8 cellular contexts compared by ENCODE assay signal in genomic region chrX:48802089-48802812, GRCh38. TPM values are rescaled to one million over a fixed set of nuclear protein-coding genes. Genes with fewer than 3 reads are reported as not detected.
DNase-seq lines count a peak whose midpoint lies in the region; ATAC-seq, FAIRE-seq and TF ChIP-seq lines count a peak whose summit lies in the region.

No MANE protein-coding gene starts in this region.

- ATAC-seq in A549 (peak; percentile 83 to 85), GM18508 (IDR thresholded peaks at IDR 0.05; ENCODE audit: insufficient read depth, unreplicated experiment) (peak; percentile 19), HG02970 (IDR thresholded peaks at IDR 0.05; ENCODE audit: low FRiP score, unreplicated experiment) (peak; percentile 31)

- BruUV-seq in MCF 10A (replicated peaks; lab: Mats Ljungman, UMichigan), result no TSS peak

- no peak for TF ChIP-seq CTCF in A549 (IDR thresholded peaks at IDR 0.05)
- no peak for TF ChIP-seq CTCF in MCF 10A (IDR thresholded peaks at IDR 0.05; ENCODE audit: unreplicated experiment)

- CTCF ChIA-PET in A549 (lab: Yijun Ruan, JAX), result interaction anchor here (0.5 to 1.6 kb wide), 4 partner anchors 36 to 90 kb away, joined by 3 to 4 read pairs (median 4); partner anchors contain the start of gene GLOD5
- CTCF ChIA-PET in MCF 10A (lab: Yijun Ruan, JAX), result interaction anchor here (0.7 kb wide), 1 partner anchor 53 kb away, joined by 3 read pairs; no protein-coding TSS in a partner anchor

- POLR2A ChIA-PET in A549 (lab: Yijun Ruan, JAX), result interaction anchor here (0.7 to 1.6 kb wide), 9 partner anchors 33 to 467 kb away, joined by 3 to 23 read pairs (median 4); partner anchors contain the start of genes OTUD5, PCSK1N, PQBP1 and RBM3
- POLR2A ChIA-PET in MCF 10A (lab: Yijun Ruan, JAX), result interaction anchor here (0.7 to 2.2 kb wide), 19 partner anchors 10 to 468 kb away, joined by 3 to 10 read pairs (median 4); partner anchors contain the start of genes OTUD5, PIM2, PQBP1 and SLC35A2

- H3K9me3 ChIP-seq in A549, result no peaks in the 10 kb centered on the region

- TF ChIP-seq POLR2A in A549 (IDR thresholded peaks at IDR 0.05; ENCODE audit: low read length), result peak; percentile 50

- H3K36me3 Mint-ChIP-seq in MCF 10A (ENCODE audit: insufficient read depth, unreplicated experiment) (peaks cover 13% of the 10 kb centered on the region), immature natural killer cell (peaks cover 0 to 6% (median 4%) of the 10 kb centered on the region in 3 donors)

- FAIRE-seq in A549 (lab: Jason Lieb, UNC), result no peak

- no peak for TF ChIP-seq EP300 in A549 (IDR thresholded peaks at IDR 0.05)

- H3K4me1 ChIP-seq in A549, result peaks cover 11% of the 10 kb centered on the region

- H3K4me2 ChIP-seq in A549, result peak overlapping the region; percentile 90

- peak overlapping the region; percentile 92 for H3K4me3 Mint-ChIP-seq in MCF 10A (ENCODE audit: unreplicated experiment)
- peak overlapping the region; percentile 93 to 96 (median 95) for H3K4me3 Mint-ChIP-seq in immature natural killer cell

- peak; percentile 86 to 91 for DNase-seq in A549 (ENCODE audit: low read depth in 1 of 2, low spot score in 1 of 2)
- DNase-seq in NCI-H187 treated with DMSO at 0.1 percent for 48 hours (lab: John Stamatoyannopoulos, UW), result peak; percentile 33
- peak; percentile 40 for DNase-seq in T-helper 22 cell (ENCODE audit: low read depth)
- DNase-seq in MCF 10A (ENCODE audit: unreplicated experiment), result peak; percentile 83
- DNase-seq in immature natural killer cell, result peak in 1 of 3 donors; percentile 7
- DNase-seq in smooth muscle cell of the brain vasculature (ENCODE audit: low read depth, low spot score), result peak; percentile 52

- H3K27me3 Mint-ChIP-seq in MCF 10A (ENCODE audit: insufficient read depth, unreplicated experiment) (no peaks in the 10 kb centered on the region), immature natural killer cell (ENCODE audit: low read depth in 3 of 3) (peaks cover 9 to 22% (median 14%) of the 10 kb centered on the region in 3 donors)

- TF ChIP-seq RAD21 in A549 (conservative IDR thresholded peaks at IDR 0.05 in 1 of 2, IDR thresholded peaks at IDR 0.05 in 1 of 2), result no peak

- WGBS in A549 (ENCODE audit: missing lambda C conversion rate), result 2% methylated on average over 31 of the region's 37 CpGs

- H3K27ac Mint-ChIP-seq in MCF 10A (ENCODE audit: low read depth, unreplicated experiment), result peak overlapping the region; percentile 100
- peak overlapping the region; percentile 94 to 99 (median 99) for H3K27ac Mint-ChIP-seq in immature natural killer cell

- intact Hi-C loops in MCF 10A (cut with micrococcal nuclease), result loop anchor here (5.0 kb wide), 1 partner anchor 115 kb away; the partner anchor contains the start of gene PIM2

- peaks cover 5% of the 10 kb centered on the region for H3K4me1 Mint-ChIP-seq in MCF 10A (ENCODE audit: insufficient read depth, unreplicated experiment)
- peaks cover 19 to 20% of the 10 kb centered on the region in 2 donors for H3K4me1 Mint-ChIP-seq in immature natural killer cell

- peak overlapping the region; percentile 84 to 94 for H3K27ac ChIP-seq in A549

- H3K4me3 ChIP-seq in A549, result peak overlapping the region; percentile 54

- H3K9me3 Mint-ChIP-seq in MCF 10A (ENCODE audit: unreplicated experiment) (no peaks in the 10 kb centered on the region), immature natural killer cell (peaks cover 0 to 3% (median 0%) of the 10 kb centered on the region in 6 donors)

TF ChIP-seq in A549, 52 proteins besides CTCF, POLR2A, EP300 and RAD21:
- TF ChIP-seq NPAS2 (CRISPR knock-in tag; IDR thresholded peaks at IDR 0.05; ENCODE audit: borderline replicate concordance) (no peak), SMC3 (IDR thresholded peaks at IDR 0.05) (no peak), JUN (IDR thresholded peaks at IDR 0.05) (peak in 1 of 2 experiments; percentile 54; a peak in 2 of 5 replicates), HDAC2 (IDR thresholded peaks at IDR 0.05) (no peak), BCL3 (IDR thresholded peaks at IDR 0.05) (0 out of 3 replicates have a peak, but pooled peaks have one; percentile 39), PHF8 (IDR thresholded peaks at IDR 0.05; ENCODE audit: borderline replicate concordance, low read depth) (peak; percentile 72; the same call in 1 of the 2 replicates)
TF ChIP-seq in A549: peak in this region for 3.

RNA-seq across cellular contexts. Expression of gene HDAC6, which starts 0.4 kb away (rescaled TPM):
- polyA plus RNA-seq in A549 (2011; rRNA removed) (50.6 and 53.2 TPM in 2 replicates), A549 (2017; fragmentation: RNase III; extraction: RNeasy Plus Mini Kit Qiagen cat#74134 plus additional on column Dnase treatment) (38.9 to 52.4 TPM (median 52.1 TPM) in 3 replicates), immature natural killer cell (10 to 100 TPM; 13.2 to 22.9 (median 13.5) TPM)
- polyA plus RNA-seq in A549 (2012; cell fraction: cytosol; rRNA removed), result 25.6 and 31.0 TPM in 2 replicates
- 190 and 192 TPM in 2 replicates for polyA plus RNA-seq in A549 (2012; cell fraction: nucleus; rRNA removed)
- polyA minus RNA-seq in A549 (2011; rRNA and poly(A)+ RNA removed), result 59.2 and 78.7 TPM in 2 replicates
- total RNA-seq in MCF 10A (2022), result 45.1 and 53.2 TPM in 2 replicates

RNA-seq across cellular contexts. Expression of gene GATA1, which starts 15.9 kb away (rescaled TPM):
- polyA plus RNA-seq in A549 (2011; rRNA removed) (not detected in 2 replicates), A549 (2017; fragmentation: RNase III; extraction: RNeasy Plus Mini Kit Qiagen cat#74134 plus additional on column Dnase treatment) (not detected in 3 replicates), immature natural killer cell (under 1 TPM in 1 of 3 donors, not detected in 2; 0.28 TPM)
- polyA plus RNA-seq in A549 (2012; cell fraction: cytosol; rRNA removed), result not detected in 2 replicates
- polyA plus RNA-seq in A549 (2012; cell fraction: nucleus; rRNA removed), result not detected in 2 replicates
- polyA minus RNA-seq in A549 (2011; rRNA and poly(A)+ RNA removed), result not detected in 2 replicates
- not detected in 2 replicates for total RNA-seq in MCF 10A (2022)

RNA-seq across cellular contexts. Expression of gene ERAS, which starts 24.1 kb away (rescaled TPM):
- 0.07 TPM in 1 of 2 replicates, not detected in the other for polyA plus RNA-seq in A549 (2011; rRNA removed)
- 0.10 and 0.11 TPM in 2 replicates for polyA plus RNA-seq in A549 (2012; cell fraction: cytosol; rRNA removed)
- 0.87 and 1.9 TPM in 2 replicates for polyA plus RNA-seq in A549 (2012; cell fraction: nucleus; rRNA removed)
- polyA plus RNA-seq in A549 (2017; fragmentation: RNase III; extraction: RNeasy Plus Mini Kit Qiagen cat#74134 plus additional on column Dnase treatment), result 0.06 to 0.07 TPM in 2 of 3 replicates, not detected in the other
- not detected in 2 replicates for polyA minus RNA-seq in A549 (2011; rRNA and poly(A)+ RNA removed)
- total RNA-seq in MCF 10A (2022), result 0.25 TPM in 1 of 2 replicates, not detected in the other
- polyA plus RNA-seq in immature natural killer cell, result not detected

RNA-seq across cellular contexts. Expression of gene PCSK1N, which starts 33.2 kb away (rescaled TPM):
- polyA plus RNA-seq in A549 (2011; rRNA removed), result 1.7 and 3.0 TPM in 2 replicates
- polyA plus RNA-seq in A549 (2012; cell fraction: cytosol; rRNA removed), result 19.1 and 28.3 TPM in 2 replicates
- 16.3 and 28.5 TPM in 2 replicates for polyA plus RNA-seq in A549 (2012; cell fraction: nucleus; rRNA removed)
- polyA plus RNA-seq in A549 (2017; fragmentation: RNase III; extraction: RNeasy Plus Mini Kit Qiagen cat#74134 plus additional on column Dnase treatment), result 15.9 to 22.9 TPM (median 21.2 TPM) in 3 replicates
- 0.83 and 1.5 TPM in 2 replicates for polyA minus RNA-seq in A549 (2011; rRNA and poly(A)+ RNA removed)
- total RNA-seq in MCF 10A (2022), result 5.0 and 6.3 TPM in 2 replicates
- under 1 TPM in 2 of 3 donors, not detected in 1; 0.20 to 0.32 TPM for polyA plus RNA-seq in immature natural killer cell

RNA-seq across cellular contexts. Expression of gene GLOD5, which starts 40.7 kb away (rescaled TPM):
- polyA plus RNA-seq in A549 (2011; rRNA removed) (not detected in 2 replicates), A549 (2017; fragmentation: RNase III; extraction: RNeasy Plus Mini Kit Qiagen cat#74134 plus additional on column Dnase treatment) (not detected in 3 replicates), immature natural killer cell (not detected)
- not detected in 2 replicates for polyA plus RNA-seq in A549 (2012; cell fraction: cytosol; rRNA removed)
- polyA plus RNA-seq in A549 (2012; cell fraction: nucleus; rRNA removed), result not detected in 2 replicates
- not detected in 2 replicates for polyA minus RNA-seq in A549 (2011; rRNA and poly(A)+ RNA removed)
- total RNA-seq in MCF 10A (2022), result not detected in 2 replicates

Comparison
In these comparisons a context has a peak if more than half of its experiments do, and no peak if none do; other contexts are left out.
1. ATAC-seq: peak in every context shown above with its lines; median percentile 84 in A549; 31 in HG02970; 19 in GM18508.